34 cellular contexts compared by ENCODE assay signal in the genomic region with DNA sequence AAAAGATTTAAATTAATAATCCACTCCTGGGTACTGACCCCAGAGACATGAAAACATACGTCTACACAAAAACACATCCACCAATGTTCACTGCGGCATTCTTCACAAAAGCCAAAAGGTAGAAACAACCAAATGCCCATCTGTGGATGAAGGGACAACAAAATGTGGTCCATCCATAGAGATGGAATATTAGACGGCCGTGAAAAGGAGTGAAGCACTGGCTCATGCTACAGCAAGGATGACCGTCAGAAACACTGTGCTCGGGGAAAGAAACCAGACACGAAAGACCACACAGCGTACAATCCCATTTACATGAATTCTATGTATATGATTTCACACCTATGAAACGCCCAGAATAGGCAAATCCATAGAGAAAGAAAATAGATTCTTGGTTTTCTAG. TPM values are rescaled to one million over a fixed set of nuclear protein-coding genes. Genes with fewer than 3 reads are reported as not detected.
"Had no signal": no experiment of that assay in that cellular context is flagged by ENCODE, and none has a peak within 500 bp of the region (broad histone marks: within the 10 kb centered on the region; RNA-seq: fewer than 3 reads in every experiment).

No MANE protein-coding gene starts in this region.

- H3K9me3 ChIP-seq: ascending aorta, breast epithelium, esophagus squamous epithelium, gastroesophageal sphincter, heart right ventricle had no signal

- ATAC-seq: activated naive CD4-positive, alpha-beta T cell treated with anti-CD3 and anti-CD28 coated beads, Interleukin-2, amount 50 U/mL, for 72 hours; activated T-cell treated with anti-CD3 and anti-CD28 coated beads, Interleukin-2, amount 50 U/mL, for 72 hours; gastroesophageal sphincter; heart right ventricle; T-cell; WTC11 had no signal

- H3K27ac ChIP-seq: ascending aorta, breast epithelium, cardiac muscle cell, coronary artery, dorsolateral prefrontal cortex, esophagus squamous epithelium, gastroesophageal sphincter, heart right ventricle, VCaP had no signal

- H3K4me3 ChIP-seq: ascending aorta, breast epithelium, cardiac muscle cell, coronary artery, dorsolateral prefrontal cortex, esophagus squamous epithelium, gastroesophageal sphincter, heart right ventricle had no signal

- H3K27me3 ChIP-seq: ascending aorta, breast epithelium, cardiac muscle cell, dorsolateral prefrontal cortex, esophagus squamous epithelium, gastroesophageal sphincter, heart right ventricle had no signal

- H3K36me3 ChIP-seq: breast epithelium had no signal

- FAIRE-seq: TTC549 had no signal

- H3K4me1 ChIP-seq: ascending aorta, breast epithelium had no signal

- DNase-seq: activated CD4-positive, alpha-beta memory T cell treated with anti-CD3 and anti-CD28 coated beads, Interleukin-2, amount 10 ng/mL, durations not matched to agents 7 days and 5 days; activated CD4-positive, alpha-beta T cell treated with anti-CD3 and anti-CD28 coated beads for 1 hour; activated CD4-positive, alpha-beta T cell treated with anti-CD3 and anti-CD28 coated beads for 4 hours; activated CD4-positive, alpha-beta T cell treated with anti-CD3 and anti-CD28 coated beads, Interleukin-2, amount 10 ng/mL, durations not matched to agents 7 days and 5 days; activated CD4-positive, alpha-beta T cell treated with anti-CD3 and anti-CD28 coated beads, Interleukin-2, amount 50 U/mL, for 4 hours; activated CD8-positive, alpha-beta memory T cell treated with anti-CD3 and anti-CD28 coated beads, Interleukin-2, amount 50 U/mL, for 48 hours; activated gamma-delta T cell; activated naive CD4-positive, alpha-beta T cell; activated naive CD4-positive, alpha-beta T cell treated with anti-CD3 and anti-CD28 coated beads, Interleukin-2, amount 10 ng/mL, durations not matched to agents 7 days and 5 days; activated naive CD8-positive, alpha-beta T cell treated with anti-CD3 and anti-CD28 coated beads, Interleukin-2, amount 10 ng/mL, durations not matched to agents 7 days and 5 days; activated T-cell treated with anti-CD3 and anti-CD28 coated beads for 4 hours; activated T-cell treated with anti-CD3 and anti-CD28 coated beads, Interleukin-2, amount 50 U/mL, for 24 hours; activated T-cell treated with anti-CD3 and anti-CD28 coated beads, Interleukin-2, amount 50 U/mL, for 72 hours; central memory CD4-positive, alpha-beta T cell; dorsolateral prefrontal cortex; effector memory CD4-positive, alpha-beta T cell; endodermal cell; erythroblast; esophagus squamous epithelium; foreskin melanocyte; heart right ventricle; T-cell had no signal

RNA-seq across cellular contexts. Expression of a gene that starts 18.8 kb away (rescaled TPM):
- total RNA-seq: ascending aorta, breast epithelium, esophagus squamous epithelium, fibroblast of lung, fibroblast of villous mesenchyme, gastroesophageal sphincter, glomerular endothelial cell had no signal
- polyA plus RNA-seq: cardiac muscle cell, fibroblast of lung had no signal

RNA-seq across cellular contexts. Expression of a gene that starts 18.8 kb away (rescaled TPM):
- total RNA-seq: ascending aorta had no signal
